8 cellular contexts compared by ENCODE assay signal in genomic region chr3:126357299-126358037, GRCh38. TPM values are rescaled to one million over a fixed set of nuclear protein-coding genes. Genes with fewer than 3 reads are reported as not detected.
DNase-seq lines count a peak whose midpoint lies in the region; ATAC-seq and TF ChIP-seq lines count a peak whose summit lies in the region.

Gene KLF15, minus strand, starts transcription at chr3:126357408. Its CDS starts 4,486 bp downstream, at chr3:126352922.

- no peaks in the 10 kb centered on the region for H3K36me3 ChIP-seq in colonic mucosa

- DNase-seq in NCI-H345 (lab: John Stamatoyannopoulos, UW) (peak; percentile 67), NCI-H345 treated with DMSO at 0.1 percent for 48 hours (lab: John Stamatoyannopoulos, UW; ENCODE audit: unreplicated experiment) (no peak), NCI-H2227 treated with DMSO at 0.1 percent for 48 hours (lab: John Stamatoyannopoulos, UW) (peak; percentile 46), colonic mucosa (peak; percentile 87), left kidney (ENCODE audit: low read depth, low spot score) (peak; percentile 95)
- DNase-seq in activated CD4-positive, alpha-beta T cell treated with anti-CD3 and anti-CD28 coated beads, Interleukin-2, amount 10 ng/mL, durations not matched to agents 7 days and 5 days = peak; percentile 70
- DNase-seq in stimulated activated CD4-positive, alpha-beta T cell treated with anti-CD3 and anti-CD28 coated beads, Interleukin-1b, Interleukin-23, amount 100 ng/mL, for 4 hours (ENCODE audit: low read depth in 2 of 2) = peak; percentile 58 to 76

- H3K4me3 ChIP-seq in colonic mucosa = peak within 1 kb of the TSS; percentile 49

- peak within 1 kb of the TSS; percentile 46 for H3K27ac Mint-ChIP-seq in activated CD4-positive, alpha-beta T cell treated with anti-CD3 and anti-CD28 coated beads, Interleukin-2, amount 10 ng/mL, durations not matched to agents 7 days and 5 days

- no peaks in the 10 kb centered on the region for H3K9me3 Mint-ChIP-seq in activated CD4-positive, alpha-beta T cell treated with anti-CD3 and anti-CD28 coated beads, Interleukin-2, amount 10 ng/mL, durations not matched to agents 7 days and 5 days

- ATAC-seq in HG03064 (IDR thresholded peaks at IDR 0.05; ENCODE audit: low read depth, unreplicated experiment) = peak; percentile 93

- peaks cover 51% of the 10 kb centered on the region for H3K27me3 Mint-ChIP-seq in activated CD4-positive, alpha-beta T cell treated with anti-CD3 and anti-CD28 coated beads, Interleukin-2, amount 10 ng/mL, durations not matched to agents 7 days and 5 days

- POLR2A ChIA-PET in activated CD4-positive, alpha-beta T cell treated with anti-CD3 and anti-CD28 coated beads, Interleukin-2, amount 10 ng/mL, durations not matched to agents 7 days and 5 days (lab: Charles Lee) = no interaction called here

- H3K4me1 Mint-ChIP-seq in activated CD4-positive, alpha-beta T cell treated with anti-CD3 and anti-CD28 coated beads, Interleukin-2, amount 10 ng/mL, durations not matched to agents 7 days and 5 days = peaks cover 12% of the 10 kb centered on the region

- intact Hi-C loops in colonic mucosa (cut with DNase I) = no loop called here

- H3K27ac ChIP-seq in colonic mucosa = peak within 1 kb of the TSS; percentile 36

- CTCF ChIA-PET in activated CD4-positive, alpha-beta T cell treated with anti-CD3 and anti-CD28 coated beads, Interleukin-2, amount 10 ng/mL, durations not matched to agents 7 days and 5 days (lab: Charles Lee) = no interaction called here

- peak within 1 kb of the TSS; percentile 74 for H3K4me3 Mint-ChIP-seq in activated CD4-positive, alpha-beta T cell treated with anti-CD3 and anti-CD28 coated beads, Interleukin-2, amount 10 ng/mL, durations not matched to agents 7 days and 5 days

- TF ChIP-seq CTCF in colonic mucosa (IDR thresholded peaks at IDR 0.05) = no peak

- peaks cover 8% of the 10 kb centered on the region for H3K4me1 ChIP-seq in colonic mucosa

- H3K27me3 ChIP-seq in colonic mucosa = peaks cover 18% of the 10 kb centered on the region

- H3K9ac ChIP-seq in colonic mucosa (ENCODE audit: low read depth in 2 of 2, low read length in 2 of 2) = peak within 1 kb of the TSS; percentile 46 to 85

- no peaks in the 10 kb centered on the region for H3K36me3 Mint-ChIP-seq in activated CD4-positive, alpha-beta T cell treated with anti-CD3 and anti-CD28 coated beads, Interleukin-2, amount 10 ng/mL, durations not matched to agents 7 days and 5 days (ENCODE audit: low read depth)

- no peaks in the 10 kb centered on the region for H3K9me3 ChIP-seq in colonic mucosa

RNA-seq across cellular contexts. Expression of gene KLF15, which starts in this region (rescaled TPM):
- not detected for total RNA-seq in activated CD4-positive, alpha-beta T cell treated with anti-CD3 and anti-CD28 coated beads, Interleukin-2, amount 10 ng/mL, durations not matched to agents 7 days and 5 days
- 1 to 10 TPM in 1 of 2 donors, under 1 TPM in 1; 0.66 to 1.9 TPM for total RNA-seq in colonic mucosa

Comparison
In these comparisons a context has a peak if more than half of its experiments do, and no peak if none do; other contexts are left out.
1. Peak in DNase-seq in activated CD4-positive, alpha-beta T cell treated with anti-CD3 and anti-CD28 coated beads, Interleukin-2, amount 10 ng/mL, durations not matched to agents 7 days and 5 days; RNA of the gene not detected or under 1 TPM.